19 cellular contexts compared by ENCODE assay signal in the genomic region with DNA sequence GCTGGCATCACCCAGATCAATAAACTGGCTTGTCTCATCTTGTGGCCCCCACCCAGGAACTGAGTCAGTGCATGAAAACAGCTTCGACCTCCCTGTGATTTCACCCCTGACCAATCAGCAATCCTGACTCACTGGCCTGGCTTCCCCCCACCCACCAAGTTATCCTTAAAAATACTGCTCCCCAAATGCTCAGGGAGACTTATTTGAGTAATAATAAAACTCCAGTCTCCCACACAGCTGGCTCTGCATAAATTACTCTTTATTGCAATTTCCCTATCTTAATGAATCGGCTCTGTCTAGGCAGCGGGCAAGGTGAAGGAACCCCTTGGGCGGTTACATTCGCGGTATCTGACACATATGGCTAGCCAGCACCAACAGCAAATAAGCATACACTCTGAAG. TPM values are rescaled to one million over a fixed set of nuclear protein-coding genes. Genes with fewer than 3 reads are reported as not detected.
DNase-seq lines count a peak whose midpoint lies in the region; ATAC-seq and TF ChIP-seq lines count a peak whose summit lies in the region.
"Had no signal": no experiment of that assay in that cellular context is flagged by ENCODE, and none has a peak within 500 bp of the region (broad histone marks: within the 10 kb centered on the region; RNA-seq: fewer than 3 reads in every experiment).

No MANE protein-coding gene starts in this region.

- DNase-seq in DMS 273 (lab: John Stamatoyannopoulos, UW; ENCODE audit: unreplicated experiment): peak; percentile 17
- no peak for DNase-seq in DMS 273 treated with DMSO at 0.1 percent for 48 hours (lab: John Stamatoyannopoulos, UW)
- no peak for DNase-seq in BE2C
- DNase-seq in activated T-helper 9 cell treated with anti-CD3 and anti-CD28 coated beads, Interleukin-2, amount 50 U/mL, for 16 hours (ENCODE audit: low read depth): peak; percentile 8
- DNase-seq in stimulated activated CD4-positive, alpha-beta T cell treated with anti-CD3 and anti-CD28 coated beads, Interleukin-1b, Interleukin-23, amount 100 ng/mL, for 48 hours: peak; percentile 53
- DNase-seq in midbrain (lab: John Stamatoyannopoulos, UW): no peak
- DNase-seq: activated CD4-positive, CD25-positive, alpha-beta regulatory T cell treated with anti-CD3 and anti-CD28 coated beads, Interleukin-2, amount 50 U/mL, for 72 hours; head of caudate nucleus; mesenchymal stem cell; NCI-H1436 treated with DMSO at 0.1 percent for 48 hours; nephron progenitor cell; NK-92 treated with Interleukin-12 subunit alpha and Interleukin-12 subunit beta, amount 100 ng/mL, for 24 hours; psoas muscle; T-helper 1 cell; trophoblast cell had no signal

- H3K4me3 ChIP-seq in BE2C (ENCODE audit: low read depth, low read length): peak overlapping the region; percentile 37
- H3K4me3 ChIP-seq: BLaER1, psoas muscle had no signal

- no peak for ATAC-seq in HG03280 (IDR thresholded peaks at IDR 0.05; ENCODE audit: unreplicated experiment)
- ATAC-seq in HG02678 (IDR thresholded peaks at IDR 0.05; ENCODE audit: unreplicated experiment): no peak
- ATAC-seq: HCT116, psoas muscle had no signal

- no peak for TF ChIP-seq CTCF in BE2C (IDR thresholded peaks at IDR 0.05; ENCODE audit: low read depth, low read length)

- no peaks in the 10 kb centered on the region for H3K27me3 ChIP-seq in BE2C
- H3K27me3 ChIP-seq: BLaER1 had no signal

- no peaks in the 10 kb centered on the region for H3K9me3 ChIP-seq in BE2C
- H3K9me3 ChIP-seq: psoas muscle had no signal

- no peaks in the 10 kb centered on the region for H3K4me1 ChIP-seq in BE2C
- H3K4me1 ChIP-seq: BLaER1, psoas muscle had no signal

- no peaks in the 10 kb centered on the region for H3K36me3 ChIP-seq in BE2C
- H3K36me3 ChIP-seq: BLaER1 had no signal

RNA-seq across cellular contexts. Expression of a gene that starts 9.8 kb away (rescaled TPM):
- polyA plus RNA-seq in BE2C (2012; ENCODE audit: insufficient read depth, insufficient read length, low read depth): 17.8 TPM

RNA-seq across cellular contexts. Expression of a gene that starts 37.7 kb away (rescaled TPM):
- polyA plus RNA-seq in BE2C (2012; ENCODE audit: insufficient read depth, insufficient read length, low read depth): not detected

Comparison
In these comparisons a context has a peak if more than half of its experiments do, and no peak if none do; other contexts are left out.
1. DNase-seq: peak in DMS 273 (single experiment), activated T-helper 9 cell treated with anti-CD3 and anti-CD28 coated beads, Interleukin-2, amount 50 U/mL, for 16 hours (single experiment) and stimulated activated CD4-positive, alpha-beta T cell treated with anti-CD3 and anti-CD28 coated beads, Interleukin-1b, Interleukin-23, amount 100 ng/mL, for 48 hours (single experiment); none in DMS 273 treated with DMSO at 0.1 percent for 48 hours (single experiment), BE2C (single experiment) and midbrain (single experiment).